Comparison of ENCODE assay signal across 8 cellular contexts in the genomic region with DNA sequence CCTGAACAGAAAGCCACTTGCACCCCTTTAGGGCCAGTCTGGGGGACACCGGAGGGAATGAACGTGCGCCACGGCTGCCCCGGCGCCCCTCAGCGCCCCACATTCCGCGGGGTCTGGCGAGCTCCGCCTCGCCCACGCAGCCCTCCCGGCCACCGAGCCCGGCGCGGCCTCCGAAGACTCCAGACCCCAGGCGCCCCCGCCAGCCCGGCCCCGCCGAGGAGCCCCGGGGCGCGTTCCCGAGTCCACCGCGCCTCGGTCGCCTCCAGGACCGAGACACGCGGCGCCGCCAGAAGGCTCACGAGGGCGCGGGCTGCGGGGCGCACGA. TPM values are rescaled to one million over a fixed set of nuclear protein-coding genes. Genes with fewer than 3 reads are reported as not detected.
A peak's percentile ranks its signal among the peaks of the same experiment; 100 is the strongest.
DNase-seq lines count a peak whose midpoint lies in the region; ATAC-seq and TF ChIP-seq lines count a peak whose summit lies in the region.

No MANE protein-coding gene starts in this region.

- intact Hi-C loops in mammary epithelial cell (cut with micrococcal nuclease), result no loop called here

- TF ChIP-seq CTCF in SK-N-SH (IDR thresholded peaks at IDR 0.05) (no peak), mammary epithelial cell (conservative IDR thresholded peaks at IDR 0.05 in 1 of 2, IDR thresholded peaks at IDR 0.05 in 1 of 2; ENCODE audit: extremely low read depth in 1 of 2, insufficient read depth in 1 of 2, low read depth in 1 of 2, low read length in 2 of 2) (no peak)

- no peaks in the 10 kb centered on the region for H3K9me2 ChIP-seq in SK-N-SH

- peak overlapping the region; percentile 72 to 75 for H3K4me3 ChIP-seq in SK-N-SH (ENCODE audit: low read depth in 2 of 2, low read length in 1 of 2)
- H3K4me3 ChIP-seq in mammary epithelial cell (replicated peaks in 1 of 3; ENCODE audit: insufficient read depth in 1 of 3, low read depth in 2 of 3, low read length in 3 of 3), result peak overlapping the region; percentile 54 to 77 (median 66)
- H3K4me3 ChIP-seq in mononuclear cell (ENCODE audit: low read length), result peak overlapping the region; percentile 66

- no peak overlapping the region; a peak in 1 of 4 replicates for H3K27ac ChIP-seq in SK-N-SH (ENCODE audit: low read depth in 2 of 2, low read length in 1 of 2)
- peak overlapping the region; percentile 20 for H3K27ac ChIP-seq in mammary epithelial cell (ENCODE audit: insufficient read depth, low read depth, low read length)

- in situ Hi-C loops in mammary epithelial cell (cut with MboI; ENCODE audit: low sequenced_read_pairs in 2 of 2), result no loop called here

- H3K9me3 ChIP-seq in SK-N-SH, result no peaks in the 10 kb centered on the region
- no peaks in the 10 kb centered on the region for H3K9me3 ChIP-seq in mammary epithelial cell (replicated peaks; ENCODE audit: insufficient read depth, low read length)
- no peaks in the 10 kb centered on the region for H3K9me3 ChIP-seq in mononuclear cell (ENCODE audit: low read depth, low read length)

- peak overlapping the region; percentile 93 for H3K9ac ChIP-seq in SK-N-SH
- peak overlapping the region; percentile 45 for H3K9ac ChIP-seq in mammary epithelial cell (ENCODE audit: insufficient read depth, low read length)

- H3F3A ChIP-seq in SK-N-SH (replicated peaks; ENCODE audit: insufficient read depth), result peaks cover 2% of the 10 kb centered on the region

- H2AFZ ChIP-seq in SK-N-SH (ENCODE audit: low read depth) (peak overlapping the region; percentile 72; the same call in 1 of the 2 replicates), mammary epithelial cell (ENCODE audit: low read depth, low read length) (peak overlapping the region; percentile 82)

- no peak for TF ChIP-seq EP300 in SK-N-SH (IDR thresholded peaks at IDR 0.05; ENCODE audit: borderline replicate concordance in 1 of 2, low read depth in 1 of 2, low read length in 1 of 2)

- ATAC-seq in SK-N-SH treated with all-trans-retinoic acid at 6 μM for 48 hours (no peak; the same call in 2 of the 3 replicates), HG03439 (IDR thresholded peaks at IDR 0.05; ENCODE audit: unreplicated experiment) (peak; percentile 20), HG03469 (IDR thresholded peaks at IDR 0.05; ENCODE audit: unreplicated experiment) (no peak)

- H3K4me1 ChIP-seq in SK-N-SH (ENCODE audit: control insufficient read depth in 1 of 2, insufficient read depth in 2 of 2, low read depth in 1 of 2, low read length in 1 of 2) (peaks cover 5 to 11% of the 10 kb centered on the region in 2 experiments; a peak in 2 of 4 replicates), mammary epithelial cell (ENCODE audit: insufficient read depth, low read length) (peaks cover 24% of the 10 kb centered on the region), mononuclear cell (ENCODE audit: insufficient read depth, low read length) (peaks cover 59% of the 10 kb centered on the region)

- dilution Hi-C loops in mammary epithelial cell (cut with HindIII; ENCODE audit: low sequenced_read_pairs), result loop anchor here (10.0 kb wide), 1 partner anchor 210 kb away; no protein-coding TSS in a partner anchor

- H3K79me2 ChIP-seq in SK-N-SH (ENCODE audit: insufficient read depth) (peaks cover 56% of the 10 kb centered on the region), mammary epithelial cell (ENCODE audit: insufficient read depth, low read length) (peaks cover 51% of the 10 kb centered on the region)

- POLR2A ChIA-PET in SK-N-SH (lab: Yijun Ruan, JAX), result interaction anchor here (1.1 kb wide), 1 partner anchor 53 kb away, joined by 5 read pairs; the partner anchor contains the start of gene UQCC4

- no TSS peak for BruUV-seq in mammary epithelial cell (replicated peaks; lab: Mats Ljungman, UMichigan)

- TF ChIP-seq RAD21 in SK-N-SH (IDR thresholded peaks at IDR 0.05; ENCODE audit: low read length), result no peak

- H3K4me2 ChIP-seq in SK-N-SH (peak overlapping the region; percentile 88), mammary epithelial cell (ENCODE audit: insufficient read depth, low read depth, low read length) (peak overlapping the region; percentile 80)

- H3K36me3 ChIP-seq in SK-N-SH (replicated peaks in 1 of 2; ENCODE audit: control insufficient read depth in 1 of 2, insufficient read depth in 2 of 2, low read length in 1 of 2), result no peaks in the 10 kb centered on the region
- no peaks in the 10 kb centered on the region for H3K36me3 ChIP-seq in mammary epithelial cell (ENCODE audit: insufficient read depth, low read length)

- CTCF ChIA-PET in SK-N-SH (lab: Yijun Ruan, JAX) (no interaction called here), mammary epithelial cell (lab: Charles Lee; ENCODE audit: low non-redundant PET) (no interaction called here)

- DNase-seq in SK-N-SH (peak; percentile 70), mammary epithelial cell (no peak), NCI-H1105 treated with DMSO at 0.1 percent for 48 hours (lab: John Stamatoyannopoulos, UW) (no peak)
- no peak for DNase-seq in stimulated activated CD4-positive, alpha-beta T cell treated with anti-CD3 and anti-CD28 coated beads, Interleukin-4, amount 100 ng/mL, for 4 hours

- WGBS in SK-N-SH (ENCODE audit: low lambda C conversion rate), result no CpG with 5 or more reads among the region's 43 CpGs
- WGBS in mammary epithelial cell (ENCODE audit: low coverage, missing lambda C conversion rate), result 0% methylated on average over 3 of the region's 43 CpGs

- H3K27me3 ChIP-seq in SK-N-SH (ENCODE audit: insufficient read depth) (no peaks in the 10 kb centered on the region), mammary epithelial cell (ENCODE audit: insufficient read depth, low read length) (no peaks in the 10 kb centered on the region), mononuclear cell (ENCODE audit: insufficient read depth, low read length) (no peaks in the 10 kb centered on the region)

- H4K20me1 ChIP-seq in SK-N-SH (ENCODE audit: insufficient read depth), result no peaks in the 10 kb centered on the region
- no peaks in the 10 kb centered on the region for H4K20me1 ChIP-seq in mammary epithelial cell (ENCODE audit: insufficient read depth, low read length)

TF ChIP-seq in SK-N-SH, 30 proteins besides CTCF, POLR2A, EP300 and RAD21 (continues in another document):
- TF ChIP-seq TEAD4 (IDR thresholded peaks at IDR 0.05; ENCODE audit: borderline replicate concordance, insufficient read depth) (no peak), MEF2A (IDR thresholded peaks at IDR 0.05; ENCODE audit: borderline replicate concordance, low read depth) (no peak), TAF1 (IDR thresholded peaks at IDR 0.05; ENCODE audit: borderline replicate concordance, low read depth, low read length) (no peak), CHD2 (IDR thresholded peaks at IDR 0.05; ENCODE audit: low read length, partially characterized antibody) (no peak), EZH2phosphoT487 (IDR thresholded peaks at IDR 0.05; ENCODE audit: borderline replicate concordance, low read depth) (no peak), RFX5 (IDR thresholded peaks at IDR 0.05; ENCODE audit: low read length) (no peak)

TF ChIP-seq in SK-N-SH treated with all-trans-retinoic acid at 6 μM for 48 hours, 23 proteins besides CTCF, POLR2A, EP300 and RAD21 (continues in another document):
- no peak for TF ChIP-seq POU6F1 (CRISPR knock-in tag; IDR thresholded peaks at IDR 0.05; ENCODE audit: borderline replicate concordance, low read depth)

RNA-seq across cellular contexts. Expression of gene CLCN7, which starts 0.4 kb away (rescaled TPM):
- polyA plus RNA-seq in SK-N-SH (2012; rRNA removed) (22.7 and 44.3 TPM in 2 replicates), mammary epithelial cell (26.6 TPM)
- polyA plus RNA-seq in SK-N-SH (2012; cell fraction: cytosol; rRNA removed), result 17.7 and 21.3 TPM in 2 replicates
- 152 and 419 TPM in 2 replicates for polyA plus RNA-seq in SK-N-SH (2012; cell fraction: nucleus; rRNA removed)
- total RNA-seq in mammary epithelial cell (10 to 100 TPM; 52.9 to 66.2 TPM), mononuclear cell (58.2 TPM)
- polyA minus RNA-seq in mammary epithelial cell, result 32.7 TPM

RNA-seq across cellular contexts. Expression of gene PTX4, which starts 14.3 kb away (rescaled TPM):
- polyA plus RNA-seq in SK-N-SH (2012; rRNA removed) (not detected in 2 replicates), mammary epithelial cell (not detected)
- not detected in 2 replicates for polyA plus RNA-seq in SK-N-SH (2012; cell fraction: cytosol; rRNA removed)
- polyA plus RNA-seq in SK-N-SH (2012; cell fraction: nucleus; rRNA removed), result 0.06 TPM in 1 of 2 replicates, not detected in the other
- total RNA-seq in mammary epithelial cell (not detected), mononuclear cell (not detected)
- not detected for polyA minus RNA-seq in mammary epithelial cell

RNA-seq across cellular contexts. Expression of gene TELO2, which starts 18.7 kb away (rescaled TPM):
- polyA plus RNA-seq in SK-N-SH (2012; rRNA removed) (19.1 and 24.2 TPM in 2 replicates), mammary epithelial cell (21.4 TPM)
- 4.1 and 7.9 TPM in 2 replicates for polyA plus RNA-seq in SK-N-SH (2012; cell fraction: cytosol; rRNA removed)
- polyA plus RNA-seq in SK-N-SH (2012; cell fraction: nucleus; rRNA removed), result 119 and 154 TPM in 2 replicates
- total RNA-seq in mammary epithelial cell (10 to 100 TPM; 12.7 to 37.7 TPM), mononuclear cell (10.2 TPM)
- polyA minus RNA-seq in mammary epithelial cell, result 11.7 TPM

RNA-seq across cellular contexts. Expression of gene CCDC154, which starts 30.1 kb away (rescaled TPM):
- 0.35 and 0.41 TPM in 2 replicates for polyA plus RNA-seq in SK-N-SH (2012; rRNA removed)
- 0.03 and 0.10 TPM in 2 replicates for polyA plus RNA-seq in SK-N-SH (2012; cell fraction: cytosol; rRNA removed)
- polyA plus RNA-seq in SK-N-SH (2012; cell fraction: nucleus; rRNA removed), result 3.6 and 6.9 TPM in 2 replicates
- total RNA-seq in mammary epithelial cell, result under 1 TPM; 0.17 to 0.45 TPM
- polyA plus RNA-seq in mammary epithelial cell, result not detected
- polyA minus RNA-seq in mammary epithelial cell, result not detected
- total RNA-seq in mononuclear cell, result 0.21 TPM

RNA-seq across cellular contexts. Expression of gene PERCC1, which starts 43.6 kb away (rescaled TPM):
- not detected in 2 replicates for polyA plus RNA-seq in SK-N-SH (2012; rRNA removed)
- polyA plus RNA-seq in SK-N-SH (2012; cell fraction: cytosol; rRNA removed), result not detected in 2 replicates
- not detected in 2 replicates for polyA plus RNA-seq in SK-N-SH (2012; cell fraction: nucleus; rRNA removed)
- total RNA-seq in mammary epithelial cell, result under 1 TPM in 1 of 2 donors, not detected in 1; 0.33 TPM
- not detected for polyA plus RNA-seq in mammary epithelial cell
- polyA minus RNA-seq in mammary epithelial cell, result not detected
- 0.84 TPM for total RNA-seq in mononuclear cell
